ENCODE assay signal across 2 cellular contexts in genomic region chr20:62485701-62486089, GRCh38.
TF ChIP-seq lines count a peak whose summit lies in the region.

No MANE protein-coding gene starts in this region.

TF ChIP-seq in HepG2, 621 proteins besides CTCF, POLR2A, EP300 and RAD21 (continues in another document):
- TF ChIP-seq GLMP (CRISPR knock-in tag; IDR thresholded peaks at IDR 0.05; ENCODE audit: borderline replicate concordance) (no peak), ZNF10 (CRISPR knock-in tag; IDR thresholded peaks at IDR 0.05; ENCODE audit: borderline replicate concordance, low read depth) (no peak), ZNF343 (CRISPR knock-in tag; IDR thresholded peaks at IDR 0.05) (no peak), HMG20B (CRISPR knock-in tag; conservative IDR thresholded peaks at IDR 0.05) (no peak), NRL (CRISPR knock-in tag; IDR thresholded peaks at IDR 0.05; ENCODE audit: borderline replicate concordance) (0 out of 2 replicates have a peak, but pooled peaks have one; percentile 1), RFX1 (IDR thresholded peaks at IDR 0.05) (no peak), POLR2AphosphoS5 (IDR thresholded peaks at IDR 0.05; ENCODE audit: low read depth, low read length) (no peak), PAWR (CRISPR knock-in tag; IDR thresholded peaks at IDR 0.05; ENCODE audit: borderline replicate concordance) (no peak), ZNF883 (CRISPR knock-in tag; IDR thresholded peaks at IDR 0.05; ENCODE audit: not compliant biosample characterization) (peak; percentile 22), ARHGAP35 (CRISPR knock-in tag; IDR thresholded peaks at IDR 0.05; ENCODE audit: borderline replicate concordance) (no peak), SRSF4 (IDR thresholded peaks at IDR 0.05; ENCODE audit: low read depth, low read length, poor library complexity, severe bottlenecking) (no peak), ZFAT (CRISPR knock-in tag; conservative IDR thresholded peaks at IDR 0.05) (no peak), SETDB1 (CRISPR knock-in tag; IDR thresholded peaks at IDR 0.05; ENCODE audit: borderline replicate concordance) (no peak), CBX5 (CRISPR knock-in tag; IDR thresholded peaks at IDR 0.05; ENCODE audit: borderline replicate concordance) (no peak), KLF13 (CRISPR knock-in tag; IDR thresholded peaks at IDR 0.05) (no peak), HNRNPLL (IDR thresholded peaks at IDR 0.05; ENCODE audit: low read depth, low read length, poor library complexity, severe bottlenecking) (peak; percentile 22), PRDM15 (CRISPR knock-in tag; IDR thresholded peaks at IDR 0.05) (no peak), DZIP1 (CRISPR knock-in tag; IDR thresholded peaks at IDR 0.05) (no peak), RXRB (CRISPR knock-in tag; IDR thresholded peaks at IDR 0.05; ENCODE audit: borderline replicate concordance) (no peak), RARA (CRISPR knock-in tag; IDR thresholded peaks at IDR 0.05) (no peak), ZNF276 (CRISPR knock-in tag; IDR thresholded peaks at IDR 0.05; ENCODE audit: low read depth) (0 out of 2 replicates have a peak, but pooled peaks have one; percentile 12), MATR3 (CRISPR knock-in tag; IDR thresholded peaks at IDR 0.05) (no peak), ZNF761 (CRISPR knock-in tag; conservative IDR thresholded peaks at IDR 0.05) (no peak), ZNF879 (CRISPR knock-in tag; IDR thresholded peaks at IDR 0.05) (no peak), SATB2 (CRISPR knock-in tag; IDR thresholded peaks at IDR 0.05) (no peak)

TF ChIP-seq in K562, 482 proteins besides CTCF, POLR2A, EP300 and RAD21:
- TF ChIP-seq HDAC3 (IDR thresholded peaks at IDR 0.05; ENCODE audit: borderline replicate concordance, partially characterized antibody) (no peak), NRF1 (conservative IDR thresholded peaks at IDR 0.05 in 1 of 2, IDR thresholded peaks at IDR 0.05 in 1 of 2) (0 out of 4 replicates have a peak, but pooled peaks of 1 of the 2 experiments have one; percentile 2), MYBL2 (IDR thresholded peaks at IDR 0.05; ENCODE audit: low read depth) (no peak), MYBL2 (CRISPR knock-in tag; IDR thresholded peaks at IDR 0.05; ENCODE audit: borderline replicate concordance) (no peak), ID3 (CRISPR knock-in tag; IDR thresholded peaks at IDR 0.05) (no peak), ID3 (tag; IDR thresholded peaks at IDR 0.05) (0 out of 2 replicates have a peak, but pooled peaks have one; percentile 32), ZBTB1 (CRISPR knock-in tag; IDR thresholded peaks at IDR 0.05; ENCODE audit: borderline replicate concordance, low read depth) (0 out of 2 replicates have a peak, but pooled peaks have one; percentile 56), CC2D1A (IDR thresholded peaks at IDR 0.05) (no peak), RBFOX2 (IDR thresholded peaks at IDR 0.05; ENCODE audit: low read depth, low read length) (0 out of 2 replicates have a peak, but pooled peaks have one; percentile 16), SIN3A (IDR thresholded peaks at IDR 0.05; ENCODE audit: borderline replicate concordance in 2 of 2, control insufficient read depth in 1 of 2, low read depth in 2 of 2, low read length in 2 of 2) (no peak), ZBTB17 (CRISPR knock-in tag; IDR thresholded peaks at IDR 0.05) (0 out of 2 replicates have a peak, but pooled peaks have one; percentile 29), HNRNPH1 (optimal IDR thresholded peaks at IDR 0.05; ENCODE audit: low read depth, low read length) (no peak), CBFA2T3 (IDR thresholded peaks at IDR 0.05) (no peak), UBTF (IDR thresholded peaks at IDR 0.05; ENCODE audit: borderline replicate concordance in 1 of 2, low read depth in 2 of 2, low read length in 2 of 2) (0 out of 4 replicates have a peak, but pooled peaks of 1 of the 2 experiments have one; percentile 4), KDM4B (IDR thresholded peaks at IDR 0.05; ENCODE audit: borderline replicate concordance in 2 of 2, low read depth in 1 of 2) (no peak), NR1H2 (CRISPR knock-in tag; IDR thresholded peaks at IDR 0.05) (no peak), ELF1 (tag; IDR thresholded peaks at IDR 0.05) (no peak)
TF ChIP-seq in K562: peak in this region for 6.
